Comparison of ENCODE assay signal across 8 cellular contexts in genomic region chr11:64803163-64803845, GRCh38. TPM values are rescaled to one million over a fixed set of nuclear protein-coding genes. Genes with fewer than 3 reads are reported as not detected.
DNase-seq lines count a peak whose midpoint lies in the region; ATAC-seq and TF ChIP-seq lines count a peak whose summit lies in the region.

MAP4K2 (minus strand) TSS chr11:64803214; CDS start chr11:64803149, 65 bp downstream.

- TF ChIP-seq CTCF in GM12865 (IDR thresholded peaks at IDR 0.05; ENCODE audit: insufficient read depth, low read depth, low read length, missing control alignments) (no peak), VCaP (conservative IDR thresholded peaks at IDR 0.05) (peak; percentile 82)

- H3K9ac ChIP-seq in iPS-20b (ENCODE audit: low read depth, low read length) (peak within 1 kb of the TSS; percentile 84; the same call in 1 of the 2 replicates), skeletal muscle tissue (ENCODE audit: low read depth in 1 of 3, low read length in 3 of 3) (peak within 1 kb of the TSS; percentile 68 to 79 (median 70))

- peaks cover 35% of the 10 kb centered on the region for H3K36me3 ChIP-seq in iPS-20b (ENCODE audit: insufficient read depth, low read depth, low read length)
- H3K36me3 ChIP-seq in skeletal muscle tissue (ENCODE audit: control insufficient read depth in 3 of 3, insufficient read depth in 3 of 3, low read length in 3 of 3), result peaks cover 30 to 35% (median 34%) of the 10 kb centered on the region in 3 donors

- H3K27me3 ChIP-seq in iPS-20b (ENCODE audit: insufficient read depth, low read length) (no peaks in the 10 kb centered on the region), skeletal muscle tissue (ENCODE audit: control insufficient read depth in 3 of 3, insufficient read depth in 3 of 3, low read length in 3 of 3) (no peaks in the 10 kb centered on the region)

- peak within 1 kb of the TSS; percentile 94 for H3K27ac ChIP-seq in VCaP
- peak within 1 kb of the TSS; percentile 57 for H3K27ac ChIP-seq in iPS-20b (ENCODE audit: low read length)
- peak within 1 kb of the TSS; percentile 60 for H3K27ac ChIP-seq in skeletal muscle tissue (ENCODE audit: low read depth, low read length)

- H3K4me1 ChIP-seq in iPS-20b (ENCODE audit: insufficient read depth, low read length), result peaks cover 4% of the 10 kb centered on the region; the same call in 1 of the 2 replicates
- H3K4me1 ChIP-seq in skeletal muscle tissue (ENCODE audit: control insufficient read depth in 3 of 3, insufficient read depth in 3 of 3, low read length in 3 of 3), result peaks cover 11 to 21% (median 18%) of the 10 kb centered on the region in 3 donors

- DNase-seq in GM12865 (ENCODE audit: low read depth) (peak; percentile 89), NCI-H2107 (lab: John Stamatoyannopoulos, UW) (peak; percentile 76), T47D (ENCODE audit: low read depth in 1 of 2, low spot score in 1 of 2) (peak; percentile 93 to 95), OCI-M2 (lab: John Stamatoyannopoulos, UW; ENCODE audit: unreplicated experiment) (no peak)

- in situ Hi-C loops in T47D (cut with HindIII; ENCODE audit: low pct_unique_long_range_greater_than_20kb, low sequenced_read_pairs), result no loop called here

- ATAC-seq in HG02885 (IDR thresholded peaks at IDR 0.05; ENCODE audit: poor library complexity, unreplicated experiment), result peak; percentile 80

- H3K9me3 ChIP-seq in iPS-20b (ENCODE audit: insufficient read depth, low read depth, low read length) (no peaks in the 10 kb centered on the region), skeletal muscle tissue (ENCODE audit: control insufficient read depth in 3 of 3, low read length in 3 of 3) (no peaks in the 10 kb centered on the region)

- H3K4me3 ChIP-seq in GM12865 (ENCODE audit: low read depth, low read length), result peak within 1 kb of the TSS; percentile 90
- H3K4me3 ChIP-seq in iPS-20b (ENCODE audit: low read length), result peak within 1 kb of the TSS; percentile 78
- peak within 1 kb of the TSS; percentile 69 to 79 (median 73) for H3K4me3 ChIP-seq in skeletal muscle tissue (ENCODE audit: low read length in 3 of 3)

RNA-seq across cellular contexts. Expression of gene MAP4K2, which starts in this region (rescaled TPM):
- total RNA-seq in skeletal muscle tissue, result 2.6 TPM
